24 cellular contexts compared by ENCODE assay signal in the genomic region with DNA sequence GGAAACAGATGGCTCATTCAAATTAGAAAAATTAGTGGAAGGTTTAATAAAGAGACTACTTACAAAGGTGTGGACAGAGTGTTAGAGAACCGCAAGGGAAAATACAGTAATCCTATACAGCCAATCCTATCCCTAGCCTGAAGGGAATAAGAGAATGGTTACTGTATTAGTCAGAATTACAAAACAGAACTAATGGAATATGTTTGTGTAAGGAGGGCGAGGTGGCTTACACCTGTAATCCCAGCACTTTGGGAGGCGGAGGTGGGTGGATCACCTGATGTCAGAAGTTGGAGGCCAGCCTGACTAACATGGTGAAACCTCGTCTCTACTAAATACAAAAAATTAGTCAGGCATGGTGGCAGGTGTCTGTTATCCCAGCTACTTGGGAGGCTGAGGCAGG.
"Had no signal": no experiment of that assay in that cellular context is flagged by ENCODE, and none has a peak within 500 bp of the region (broad histone marks: within the 10 kb centered on the region; RNA-seq: fewer than 3 reads in every experiment).

No MANE protein-coding gene starts in this region.

- DNase-seq: activated CD4-positive, alpha-beta T cell treated with anti-CD3 and anti-CD28 coated beads for 4 hours; activated CD8-positive, alpha-beta memory T cell treated with anti-CD3 and anti-CD28 coated beads, Interleukin-2, amount 10 ng/mL, durations not matched to agents 7 days and 5 days; activated CD8-positive, alpha-beta T cell treated with anti-CD3 and anti-CD28 coated beads, Interleukin-2, amount 10 ng/mL, durations not matched to agents 7 days and 5 days; activated effector memory CD4-positive, alpha-beta T cell treated with Interleukin-2 at 50 U/mL for 16 hours; activated naive CD4-positive, alpha-beta T cell; activated naive CD8-positive, alpha-beta T cell treated with anti-CD3 and anti-CD28 coated beads, Interleukin-2, amount 50 U/mL, for 24 hours; activated T-cell treated with anti-CD3 and anti-CD28 coated beads, Interleukin-2, amount 50 U/mL, for 24 hours; amniotic stem cell; body of pancreas; Karpas-422; NCI-H1105 treated with DMSO at 0.1 percent for 48 hours; NCI-H1436 treated with DMSO at 0.1 percent for 48 hours; NCI-H187; NCI-H2081; NCI-H510A treated with DMSO at 0.1 percent for 48 hours; T-cell; T-helper 2 cell; WERI-Rb-1 had no signal

- H3K4me3 ChIP-seq: ascending aorta, body of pancreas, cardiac muscle cell, K562, SK-N-MC had no signal

- H3K36me3 ChIP-seq: cardiac muscle cell, WERI-Rb-1 had no signal

- H3K27me3 ChIP-seq: ascending aorta, body of pancreas, cardiac muscle cell had no signal

- H3K4me1 ChIP-seq: ascending aorta, body of pancreas had no signal

- FAIRE-seq: K562 had no signal

- ATAC-seq: activated CD4-positive, CD25-positive, alpha-beta regulatory T cell treated with anti-CD3 and anti-CD28 coated beads, Interleukin-2, amount 50 U/mL, for 24 hours; activated CD8-positive, alpha-beta memory T cell treated with anti-CD3 and anti-CD28 coated beads, Interleukin-2, amount 10 ng/mL, durations not matched to agents 7 days and 5 days; activated CD8-positive, alpha-beta T cell treated with anti-CD3 and anti-CD28 coated beads, Interleukin-2, amount 10 ng/mL, durations not matched to agents 7 days and 5 days; activated naive CD8-positive, alpha-beta T cell treated with anti-CD3 and anti-CD28 coated beads, Interleukin-2, amount 50 U/mL, for 24 hours; body of pancreas; K562; Right ventricle myocardium inferior; T-cell had no signal

- H3K27ac ChIP-seq: ascending aorta, body of pancreas, cardiac muscle cell, SK-N-MC, WERI-Rb-1 had no signal

- H3K9me3 ChIP-seq: ascending aorta, body of pancreas had no signal
